Comparison of ENCODE assay signal across 8 cellular contexts in genomic region chr14:24430682-24431568, GRCh38. TPM values are rescaled to one million over a fixed set of nuclear protein-coding genes. Genes with fewer than 3 reads are reported as not detected.
DNase-seq lines count a peak whose midpoint lies in the region; ATAC-seq, FAIRE-seq and TF ChIP-seq lines count a peak whose summit lies in the region.

No MANE protein-coding gene starts in this region.

- H3K27me3 ChIP-seq in CD4-positive, CD25-positive, alpha-beta regulatory T cell (ENCODE audit: control insufficient read depth, insufficient read depth, low read length), result no peaks in the 10 kb centered on the region
- H3K27me3 ChIP-seq in SJSA1 (replicated peaks) (no peaks in the 10 kb centered on the region), keratinocyte (ENCODE audit: control insufficient read depth, extremely low read depth, insufficient read depth, low read length) (no peaks in the 10 kb centered on the region)

- peak overlapping the region; percentile 94 for H3K4me2 ChIP-seq in keratinocyte (ENCODE audit: control insufficient read depth, extremely low read depth, insufficient read depth, low read depth, low read length)

- peak overlapping the region; percentile 83 to 93 (median 92) for H3K4me3 Mint-ChIP-seq in CD4-positive, CD25-positive, alpha-beta regulatory T cell

- peaks cover 22% of the 10 kb centered on the region for H3K36me3 ChIP-seq in CD4-positive, CD25-positive, alpha-beta regulatory T cell (ENCODE audit: control insufficient read depth, insufficient read depth, low read length)
- H3K36me3 ChIP-seq in SJSA1 (peaks cover 54% of the 10 kb centered on the region), keratinocyte (ENCODE audit: control insufficient read depth in 2 of 2, extremely low read depth in 1 of 2, insufficient read depth in 2 of 2, low read length in 2 of 2) (peaks cover 15 to 27% of the 10 kb centered on the region in 2 experiments)

- H3K27me3 Mint-ChIP-seq in CD4-positive, CD25-positive, alpha-beta regulatory T cell, result no peaks in the 10 kb centered on the region

- FAIRE-seq in keratinocyte (lab: Jason Lieb, UNC), result no peak

- no peaks in the 10 kb centered on the region for H3K9me3 Mint-ChIP-seq in CD4-positive, CD25-positive, alpha-beta regulatory T cell

- TF ChIP-seq CTCF in keratinocyte (optimal IDR thresholded peaks at IDR 0.05 in 1 of 3, IDR thresholded peaks at IDR 0.05 in 1 of 3, conservative IDR thresholded peaks at IDR 0.05 in 1 of 3; ENCODE audit: extremely low read depth in 1 of 3, insufficient read depth in 2 of 3, low read length in 3 of 3), result no peak

- H3K4me1 ChIP-seq in CD4-positive, CD25-positive, alpha-beta regulatory T cell (ENCODE audit: control insufficient read depth, insufficient read depth, low read length, poor library complexity, severe bottlenecking), result peaks cover 32% of the 10 kb centered on the region
- H3K4me1 ChIP-seq in SJSA1 (replicated peaks) (peaks cover 30% of the 10 kb centered on the region), keratinocyte (ENCODE audit: control insufficient read depth, extremely low read depth, insufficient read depth, low read length) (peaks cover 42% of the 10 kb centered on the region)

- dilution Hi-C loops in keratinocyte (cut with MboI; ENCODE audit: extremely low pct_ligation_motif_present, low sequenced_read_pairs), result no loop called here

- DNase-seq in CD4-positive, CD25-positive, alpha-beta regulatory T cell, result peak; percentile 52 to 78 (median 62)
- DNase-seq in SJSA1 (ENCODE audit: low read depth in 1 of 2, low spot score in 2 of 2) (peak; percentile 8 to 48), astrocyte of the hippocampus (ENCODE audit: low read depth, low spot score) (peak; percentile 50), keratinocyte (ENCODE audit: low read depth, low spot score) (no peak), NCI-H2196 (lab: John Stamatoyannopoulos, UW; ENCODE audit: unreplicated experiment) (no peak)
- DNase-seq in stimulated activated CD4-positive, alpha-beta T cell treated with anti-CD3 and anti-CD28 coated beads, Interleukin-4, amount 100 ng/mL, for 24 hours, result peak; percentile 79

- H3K27ac Mint-ChIP-seq in CD4-positive, CD25-positive, alpha-beta regulatory T cell, result peak overlapping the region; percentile 93 to 97 (median 97)

- no peaks in the 10 kb centered on the region for H3K9me3 ChIP-seq in CD4-positive, CD25-positive, alpha-beta regulatory T cell (ENCODE audit: control insufficient read depth in 2 of 2, low read length in 2 of 2)
- H3K9me3 ChIP-seq in SJSA1 (replicated peaks) (no peaks in the 10 kb centered on the region), keratinocyte (ENCODE audit: control insufficient read depth, low read depth, low read length) (no peaks in the 10 kb centered on the region)

- no peak overlapping the region for H2AFZ ChIP-seq in keratinocyte (ENCODE audit: control insufficient read depth, low read length)

- H3K27ac ChIP-seq in CD4-positive, CD25-positive, alpha-beta regulatory T cell (ENCODE audit: insufficient read depth, low read length, poor library complexity, severe bottlenecking), result peak overlapping the region; percentile 95
- H3K27ac ChIP-seq in SJSA1, result peak overlapping the region; percentile 99
- peak overlapping the region; percentile 94 for H3K27ac ChIP-seq in keratinocyte (ENCODE audit: control insufficient read depth, insufficient read depth, low read length)

- peaks cover 22% of the 10 kb centered on the region for H3K36me3 Mint-ChIP-seq in CD4-positive, CD25-positive, alpha-beta regulatory T cell

- H3K4me3 ChIP-seq in CD4-positive, CD25-positive, alpha-beta regulatory T cell (ENCODE audit: low read depth, low read length), result peak overlapping the region; percentile 91
- peak overlapping the region; percentile 77 for H3K4me3 ChIP-seq in SJSA1
- H3K4me3 ChIP-seq in keratinocyte (ENCODE audit: control insufficient read depth in 2 of 3, extremely low read depth in 1 of 3, insufficient read depth in 2 of 3, low read depth in 1 of 3, low read length in 3 of 3), result peak overlapping the region; percentile 62 to 96 (median 78)

- H3K9ac ChIP-seq in keratinocyte (ENCODE audit: control insufficient read depth, extremely low read depth, insufficient read depth, low read length), result peak overlapping the region; percentile 95

- peaks cover 0 to 55% (median 32%) of the 10 kb centered on the region in 4 donors for H3K4me1 Mint-ChIP-seq in CD4-positive, CD25-positive, alpha-beta regulatory T cell

- peaks cover 25% of the 10 kb centered on the region for H3K79me2 ChIP-seq in keratinocyte (ENCODE audit: control insufficient read depth, insufficient read depth, low read length)

- H4K20me1 ChIP-seq in keratinocyte (ENCODE audit: control insufficient read depth, extremely low read depth, insufficient read depth, low read length), result no peaks in the 10 kb centered on the region

- no peaks in the 10 kb centered on the region for H3K9me1 ChIP-seq in keratinocyte (ENCODE audit: control insufficient read depth, extremely low read depth, insufficient read depth, low read length)

- peak; percentile 31 to 40 for ATAC-seq in CD4-positive, CD25-positive, alpha-beta regulatory T cell (ENCODE audit: low read depth in 2 of 2)
- peak; percentile 36 for ATAC-seq in GM21786 (IDR thresholded peaks at IDR 0.05; ENCODE audit: unreplicated experiment)
- ATAC-seq in GM19324 (IDR thresholded peaks at IDR 0.05; ENCODE audit: low FRiP score, unreplicated experiment), result no peak

RNA-seq across cellular contexts. Expression of gene KHNYN, which starts 1.2 kb away (rescaled TPM):
- total RNA-seq in CD4-positive, CD25-positive, alpha-beta regulatory T cell, result 139 TPM
- 10 to 100 TPM; 12.4 to 16.5 (median 15.0) TPM for polyA plus RNA-seq in CD4-positive, CD25-positive, alpha-beta regulatory T cell
- 12.5 and 25.1 TPM in 2 replicates for total RNA-seq in SJSA1 (2014; rRNA removed; shearing (Covaris generic))
- polyA plus RNA-seq in keratinocyte, result 20.4 to 26.0 TPM (median 25.6 TPM) in 3 replicates
- 11.0 TPM for polyA plus RNA-seq in keratinocyte (2011; ENCODE audit: low read depth)
- 19.1 and 19.4 TPM in 2 replicates for polyA plus RNA-seq in keratinocyte (2011; cell fraction: cytosol; rRNA removed)
- 59.1 and 62.5 TPM in 2 replicates for polyA plus RNA-seq in keratinocyte (2011; cell fraction: nucleus; rRNA removed)
- polyA plus RNA-seq in keratinocyte (2012; ENCODE audit: low replicate concordance), result 29.5 and 38.1 TPM in 2 replicates
- 30.4 to 55.1 TPM (median 36.3 TPM) in 3 replicates for polyA minus RNA-seq in keratinocyte
- polyA minus RNA-seq in keratinocyte (2011; cell fraction: cytosol; rRNA and poly(A)+ RNA removed), result 18.2 TPM
- 30.8 and 40.9 TPM in 2 replicates for polyA minus RNA-seq in keratinocyte (2011; cell fraction: nucleus; rRNA and poly(A)+ RNA removed)

RNA-seq across cellular contexts. Expression of gene CBLN3, which starts 1.5 kb away (rescaled TPM):
- 3.2 TPM for total RNA-seq in CD4-positive, CD25-positive, alpha-beta regulatory T cell
- under 1 TPM; 0.10 to 0.32 (median 0.11) TPM for polyA plus RNA-seq in CD4-positive, CD25-positive, alpha-beta regulatory T cell
- total RNA-seq in SJSA1 (2014; rRNA removed; shearing (Covaris generic)), result 0.84 and 3.1 TPM in 2 replicates
- polyA plus RNA-seq in keratinocyte, result 1.1 to 1.8 TPM (median 1.6 TPM) in 3 replicates
- polyA plus RNA-seq in keratinocyte (2011; ENCODE audit: low read depth), result 0.26 TPM
- polyA plus RNA-seq in keratinocyte (2011; cell fraction: cytosol; rRNA removed), result 0.83 and 1.0 TPM in 2 replicates
- polyA plus RNA-seq in keratinocyte (2011; cell fraction: nucleus; rRNA removed), result 7.6 and 8.3 TPM in 2 replicates
- 0.65 and 1.2 TPM in 2 replicates for polyA plus RNA-seq in keratinocyte (2012; ENCODE audit: low replicate concordance)
- polyA minus RNA-seq in keratinocyte, result 0.26 to 1.6 TPM (median 0.59 TPM) in 3 replicates
- polyA minus RNA-seq in keratinocyte (2011; cell fraction: cytosol; rRNA and poly(A)+ RNA removed), result not detected
- 0.32 and 1.1 TPM in 2 replicates for polyA minus RNA-seq in keratinocyte (2011; cell fraction: nucleus; rRNA and poly(A)+ RNA removed)

RNA-seq across cellular contexts. Expression of gene SDR39U1, which starts 11.7 kb away (rescaled TPM):
- 79.9 TPM for total RNA-seq in CD4-positive, CD25-positive, alpha-beta regulatory T cell
- 10 to 100 TPM; 46.1 to 63.1 (median 60.5) TPM for polyA plus RNA-seq in CD4-positive, CD25-positive, alpha-beta regulatory T cell
- total RNA-seq in SJSA1 (2014; rRNA removed; shearing (Covaris generic)), result 7.9 and 8.2 TPM in 2 replicates
- 25.3 to 31.1 TPM (median 27.4 TPM) in 3 replicates for polyA plus RNA-seq in keratinocyte
- 1.6 TPM for polyA plus RNA-seq in keratinocyte (2011; ENCODE audit: low read depth)
- polyA plus RNA-seq in keratinocyte (2011; cell fraction: cytosol; rRNA removed), result 12.9 and 25.7 TPM in 2 replicates
- 82.1 and 87.4 TPM in 2 replicates for polyA plus RNA-seq in keratinocyte (2011; cell fraction: nucleus; rRNA removed)
- 23.7 and 29.3 TPM in 2 replicates for polyA plus RNA-seq in keratinocyte (2012; ENCODE audit: low replicate concordance)
- polyA minus RNA-seq in keratinocyte, result 7.9 to 14.1 TPM (median 8.1 TPM) in 3 replicates
- polyA minus RNA-seq in keratinocyte (2011; cell fraction: cytosol; rRNA and poly(A)+ RNA removed), result 14.2 TPM
- polyA minus RNA-seq in keratinocyte (2011; cell fraction: nucleus; rRNA and poly(A)+ RNA removed), result 7.8 and 9.8 TPM in 2 replicates

RNA-seq across cellular contexts. Expression of gene NYNRIN, which starts 32.1 kb away (rescaled TPM):
- 0.22 TPM for total RNA-seq in CD4-positive, CD25-positive, alpha-beta regulatory T cell
- under 1 TPM in 1 of 4 donors, not detected in 3; 0.02 TPM for polyA plus RNA-seq in CD4-positive, CD25-positive, alpha-beta regulatory T cell
- 0.87 and 1.2 TPM in 2 replicates for total RNA-seq in SJSA1 (2014; rRNA removed; shearing (Covaris generic))
- 4.9 to 9.0 TPM (median 6.5 TPM) in 3 replicates for polyA plus RNA-seq in keratinocyte
- polyA plus RNA-seq in keratinocyte (2011; ENCODE audit: low read depth), result 1.2 TPM
- polyA plus RNA-seq in keratinocyte (2011; cell fraction: cytosol; rRNA removed), result 3.4 and 4.3 TPM in 2 replicates
- 22.8 and 30.1 TPM in 2 replicates for polyA plus RNA-seq in keratinocyte (2011; cell fraction: nucleus; rRNA removed)
- polyA plus RNA-seq in keratinocyte (2012; ENCODE audit: low replicate concordance), result 4.4 and 6.6 TPM in 2 replicates
- 10.8 to 22.1 TPM (median 18.5 TPM) in 3 replicates for polyA minus RNA-seq in keratinocyte
- polyA minus RNA-seq in keratinocyte (2011; cell fraction: cytosol; rRNA and poly(A)+ RNA removed), result 10.9 TPM
- 25.7 and 35.4 TPM in 2 replicates for polyA minus RNA-seq in keratinocyte (2011; cell fraction: nucleus; rRNA and poly(A)+ RNA removed)

Comparison
In these comparisons a context has a peak if more than half of its experiments do, and no peak if none do; other contexts are left out.
1. DNase-seq: peak in CD4-positive, CD25-positive, alpha-beta regulatory T cell (3 of 3), SJSA1 (2 of 2), astrocyte of the hippocampus (single experiment) and stimulated activated CD4-positive, alpha-beta T cell treated with anti-CD3 and anti-CD28 coated beads, Interleukin-4, amount 100 ng/mL, for 24 hours (single experiment); none in keratinocyte (single experiment) and NCI-H2196 (single experiment).
2. Peak in every context shown above with its lines, with median percentiles within 50 percentile points of each other: H3K27ac ChIP-seq and H3K4me3 ChIP-seq.